ENCODE assay signal across 8 cellular contexts in genomic region chr1:151131832-151132675, GRCh38. TPM values are rescaled to one million over a fixed set of nuclear protein-coding genes. Genes with fewer than 3 reads are reported as not detected.
DNase-seq lines count a peak whose midpoint lies in the region; ATAC-seq and TF ChIP-seq lines count a peak whose summit lies in the region.
"Had no signal": no experiment of that assay in that cellular context is flagged by ENCODE, and none has a peak within 500 bp of the region (broad histone marks: within the 10 kb centered on the region; RNA-seq: fewer than 3 reads in every experiment).

No MANE protein-coding gene starts in this region.

- CTCF ChIA-PET in mammary epithelial cell (lab: Charles Lee; ENCODE audit: low non-redundant PET) = no interaction called here

- no peaks in the 10 kb centered on the region for H3K9me3 Mint-ChIP-seq in stimulated activated naive CD8-positive, alpha-beta T cell treated with anti-CD3 and anti-CD28 coated beads, Interleukin-15, amount 100 ng/mL, for 72 hours

- H3K9ac ChIP-seq in HUES64 (ENCODE audit: low read depth, low read length) (peak overlapping the region; percentile 56), mammary epithelial cell (ENCODE audit: insufficient read depth, low read length) (no peak overlapping the region), Karpas-422 (ENCODE audit: low read length) (no peak overlapping the region)

- no peak for TF ChIP-seq CTCF in mammary epithelial cell (conservative IDR thresholded peaks at IDR 0.05 in 1 of 2, IDR thresholded peaks at IDR 0.05 in 1 of 2; ENCODE audit: extremely low read depth in 1 of 2, insufficient read depth in 1 of 2, low read depth in 1 of 2, low read length in 2 of 2)

- no peak for DNase-seq in mammary epithelial cell
- DNase-seq in left colon = peak in 1 of 2 donors; percentile 36
- DNase-seq in stimulated activated naive CD8-positive, alpha-beta T cell treated with anti-CD3 and anti-CD28 coated beads, Interleukin-15, amount 100 ng/mL, for 72 hours = no peak
- no peak for DNase-seq in AG08396 (ENCODE audit: low spot score)
- DNase-seq in Karpas-422 = no peak

- dilution Hi-C loops in mammary epithelial cell (cut with HindIII; ENCODE audit: low sequenced_read_pairs) = no loop called here

- H3K4me3 Mint-ChIP-seq in stimulated activated naive CD8-positive, alpha-beta T cell treated with anti-CD3 and anti-CD28 coated beads, Interleukin-15, amount 100 ng/mL, for 72 hours = peak overlapping the region; percentile 79 to 85

- ATAC-seq in left colon (peak; percentile 78), HG02763 (IDR thresholded peaks at IDR 0.05; ENCODE audit: unreplicated experiment) (no peak)
- ATAC-seq in stimulated activated naive CD8-positive, alpha-beta T cell treated with anti-CD3 and anti-CD28 coated beads, Interleukin-15, amount 100 ng/mL, for 72 hours = no peak

- H3K36me3 ChIP-seq in HUES64 (ENCODE audit: insufficient read depth, low read length) (peaks cover 20% of the 10 kb centered on the region), mammary epithelial cell (ENCODE audit: insufficient read depth, low read length) (no peaks in the 10 kb centered on the region), Karpas-422 (ENCODE audit: insufficient read depth, low read length) (no peaks in the 10 kb centered on the region)
- H3K36me3 ChIP-seq: adrenal gland had no signal

- peaks cover 17% of the 10 kb centered on the region for H3K4me1 Mint-ChIP-seq in stimulated activated naive CD8-positive, alpha-beta T cell treated with anti-CD3 and anti-CD28 coated beads, Interleukin-15, amount 100 ng/mL, for 72 hours

- H3K4me3 ChIP-seq in HUES64 (ENCODE audit: low read length) = peak overlapping the region; percentile 56
- H3K4me3 ChIP-seq in mammary epithelial cell (replicated peaks in 1 of 3; ENCODE audit: insufficient read depth in 1 of 3, low read depth in 2 of 3, low read length in 3 of 3) = no peak overlapping the region
- no peak overlapping the region for H3K4me3 ChIP-seq in Karpas-422 (ENCODE audit: low read length)

- H4K20me1 ChIP-seq in mammary epithelial cell (ENCODE audit: insufficient read depth, low read length) (no peaks in the 10 kb centered on the region), Karpas-422 (ENCODE audit: insufficient read depth, low read depth, low read length) (no peaks in the 10 kb centered on the region)

- H3K4me1 ChIP-seq in HUES64 (ENCODE audit: insufficient read depth, low read length) = peaks cover 3% of the 10 kb centered on the region; the same call in 1 of the 2 replicates
- peaks cover 8% of the 10 kb centered on the region for H3K4me1 ChIP-seq in mammary epithelial cell (ENCODE audit: insufficient read depth, low read length)
- H3K4me1 ChIP-seq in Karpas-422 (ENCODE audit: low read length) = no peaks in the 10 kb centered on the region

- in situ Hi-C loops in mammary epithelial cell (cut with MboI; ENCODE audit: low sequenced_read_pairs in 2 of 2) = no loop called here

- no peaks in the 10 kb centered on the region for H3K27me3 Mint-ChIP-seq in stimulated activated naive CD8-positive, alpha-beta T cell treated with anti-CD3 and anti-CD28 coated beads, Interleukin-15, amount 100 ng/mL, for 72 hours

- 38% methylated on average over 68 of the region's 68 CpGs for WGBS in HUES64
- WGBS in mammary epithelial cell (ENCODE audit: low coverage, missing lambda C conversion rate) = 25% methylated on average over 30 of the region's 68 CpGs

- intact Hi-C loops in mammary epithelial cell (cut with micrococcal nuclease) (no loop called here), left colon (cut with DNase I, micrococcal nuclease) (no loop called here)

- no TSS peak for BruUV-seq in mammary epithelial cell (replicated peaks; lab: Mats Ljungman, UMichigan)

- H3K27me3 ChIP-seq in HUES64 (ENCODE audit: insufficient read depth, low read length) (peaks cover 23% of the 10 kb centered on the region), mammary epithelial cell (ENCODE audit: insufficient read depth, low read length) (peaks cover 28% of the 10 kb centered on the region), Karpas-422 (ENCODE audit: low read length) (no peaks in the 10 kb centered on the region)
- H3K27me3 ChIP-seq: adrenal gland had no signal

- H3K79me2 ChIP-seq in mammary epithelial cell (ENCODE audit: insufficient read depth, low read length) (no peaks in the 10 kb centered on the region), Karpas-422 (ENCODE audit: low read length) (no peaks in the 10 kb centered on the region)

- no peaks in the 10 kb centered on the region for H3K9me3 ChIP-seq in HUES64 (ENCODE audit: insufficient read depth, low read depth, low read length)
- H3K9me3 ChIP-seq in mammary epithelial cell (replicated peaks; ENCODE audit: insufficient read depth, low read length) = no peaks in the 10 kb centered on the region
- no peaks in the 10 kb centered on the region for H3K9me3 ChIP-seq in Karpas-422 (ENCODE audit: low read length)
- H3K9me3 ChIP-seq: adrenal gland had no signal

- H2AFZ ChIP-seq in mammary epithelial cell (ENCODE audit: low read depth, low read length) (peak overlapping the region; percentile 9), Karpas-422 (ENCODE audit: low read length) (no peak overlapping the region)

- H3K4me2 ChIP-seq in mammary epithelial cell (ENCODE audit: insufficient read depth, low read depth, low read length) = peak overlapping the region; percentile 19
- no peak overlapping the region for H3K4me2 ChIP-seq in Karpas-422 (ENCODE audit: low read depth, low read length, poor library complexity, severe bottlenecking)

- H3K27ac ChIP-seq in HUES64 (ENCODE audit: low read depth, low read length) (peak overlapping the region; percentile 44; the same call in 1 of the 2 replicates), mammary epithelial cell (ENCODE audit: insufficient read depth, low read depth, low read length) (no peak overlapping the region), Karpas-422 (ENCODE audit: low read length) (no peak overlapping the region)

- no peaks in the 10 kb centered on the region for H3K9me2 ChIP-seq in Karpas-422 (replicated peaks; ENCODE audit: insufficient read depth, low read length)

- H3K27ac Mint-ChIP-seq in stimulated activated naive CD8-positive, alpha-beta T cell treated with anti-CD3 and anti-CD28 coated beads, Interleukin-15, amount 100 ng/mL, for 72 hours = peak overlapping the region in 1 of 2 donors; percentile 96

RNA-seq across cellular contexts. Expression of gene SEMA6C, which starts 14.4 kb away (rescaled TPM):
- 9.7 TPM for polyA plus RNA-seq in HUES64 (2013, experiment 1 of 2)
- 18.6 TPM for polyA plus RNA-seq in HUES64 (2013, experiment 2 of 2)
- total RNA-seq in mammary epithelial cell (1 to 10 TPM in 1 of 2 donors, under 1 TPM in 1; 0.50 to 1.6 TPM), left colon (1 to 10 TPM; 2.7 to 2.8 TPM)
- polyA plus RNA-seq in mammary epithelial cell = 0.44 TPM
- 0.10 TPM for polyA minus RNA-seq in mammary epithelial cell
- total RNA-seq in Karpas-422 (2014; rRNA removed; shearing (Covaris generic); ENCODE audit: low replicate concordance) = 1.4 and 1.6 TPM in 2 replicates

RNA-seq across cellular contexts. Expression of gene TNFAIP8L2, which starts 24.4 kb away (rescaled TPM):
- polyA plus RNA-seq in HUES64 (2013, experiment 1 of 2) = not detected
- polyA plus RNA-seq in HUES64 (2013, experiment 2 of 2) = not detected
- total RNA-seq in mammary epithelial cell (not detected), left colon (1 to 10 TPM in 1 of 2 donors, under 1 TPM in 1; 0.40 to 2.8 TPM)
- polyA plus RNA-seq in mammary epithelial cell = not detected
- polyA minus RNA-seq in mammary epithelial cell = not detected
- 29.3 and 30.7 TPM in 2 replicates for total RNA-seq in Karpas-422 (2014; rRNA removed; shearing (Covaris generic); ENCODE audit: low replicate concordance)

RNA-seq across cellular contexts. Expression of gene LYSMD1, which starts 33.6 kb away (rescaled TPM):
- 5.7 TPM for polyA plus RNA-seq in HUES64 (2013, experiment 1 of 2)
- 4.7 TPM for polyA plus RNA-seq in HUES64 (2013, experiment 2 of 2)
- 1 to 10 TPM; 7.3 to 9.7 TPM for total RNA-seq in mammary epithelial cell
- 3.8 TPM for polyA plus RNA-seq in mammary epithelial cell
- polyA minus RNA-seq in mammary epithelial cell = 21.4 TPM
- total RNA-seq in left colon = 1 to 10 TPM; 6.8 to 9.2 TPM
- 2.1 and 6.6 TPM in 2 replicates for total RNA-seq in Karpas-422 (2014; rRNA removed; shearing (Covaris generic); ENCODE audit: low replicate concordance)

RNA-seq across cellular contexts. Expression of gene SCNM1, which starts 33.9 kb away (rescaled TPM):
- polyA plus RNA-seq in HUES64 (2013, experiment 1 of 2) = 41.9 TPM
- 43.9 TPM for polyA plus RNA-seq in HUES64 (2013, experiment 2 of 2)
- total RNA-seq in mammary epithelial cell = 10 to 100 TPM; 24.8 to 47.6 TPM
- polyA plus RNA-seq in mammary epithelial cell = 30.1 TPM
- polyA minus RNA-seq in mammary epithelial cell = 20.5 TPM
- total RNA-seq in left colon = 10 to 100 TPM; 22.6 to 26.2 TPM
- total RNA-seq in Karpas-422 (2014; rRNA removed; shearing (Covaris generic); ENCODE audit: low replicate concordance) = 78.9 and 84.1 TPM in 2 replicates

RNA-seq across cellular contexts. Expression of gene TMOD4, which starts 43.7 kb away (rescaled TPM):
- not detected for polyA plus RNA-seq in HUES64 (2013, experiment 1 of 2)
- not detected for polyA plus RNA-seq in HUES64 (2013, experiment 2 of 2)
- total RNA-seq in mammary epithelial cell (not detected), left colon (1 to 10 TPM; 1.2 to 1.6 TPM)
- polyA plus RNA-seq in mammary epithelial cell = 0.23 TPM
- not detected for polyA minus RNA-seq in mammary epithelial cell
- 0.52 TPM in 1 of 2 replicates, not detected in the other for total RNA-seq in Karpas-422 (2014; rRNA removed; shearing (Covaris generic); ENCODE audit: low replicate concordance)
